In genomic region chr19:39296055-39296645, GRCh38 we compare ENCODE assay signal across 18 cellular contexts. TPM values are rescaled to one million over a fixed set of nuclear protein-coding genes. Genes with fewer than 3 reads are reported as not detected.
DNase-seq lines count a peak whose midpoint lies in the region; ATAC-seq and TF ChIP-seq lines count a peak whose summit lies in the region.
"Had no signal": no experiment of that assay in that cellular context is flagged by ENCODE, and none has a peak within 500 bp of the region (broad histone marks: within the 10 kb centered on the region; RNA-seq: fewer than 3 reads in every experiment).

Gene IFNL1, plus strand, starts transcription at chr19:39296407. Its CDS starts 15 bp downstream, at chr19:39296422.

- peak; percentile 51; the same call in 2 of the 3 replicates for ATAC-seq in RWPE2 (ENCODE audit: low read depth)
- ATAC-seq in mucosa of descending colon = peak; percentile 42
- ATAC-seq: foreskin keratinocyte had no signal

- TF ChIP-seq CTCF in right atrium auricular region (IDR thresholded peaks at IDR 0.05) (no peak), RWPE2 (IDR thresholded peaks at IDR 0.05; ENCODE audit: poor library complexity, severe bottlenecking) (no peak), mucosa of descending colon (IDR thresholded peaks at IDR 0.05) (no peak)

- H3K27ac ChIP-seq in right atrium auricular region (no peak within 1 kb of the TSS), RWPE2 (ENCODE audit: poor library complexity, severe bottlenecking) (no peak within 1 kb of the TSS)
- H3K27ac ChIP-seq: foreskin keratinocyte, left ventricle myocardium inferior had no signal

- H3K4me3 ChIP-seq in right atrium auricular region = no peak within 1 kb of the TSS
- no peak within 1 kb of the TSS for H3K4me3 ChIP-seq in RWPE2 (ENCODE audit: severe bottlenecking)
- no peak within 1 kb of the TSS for H3K4me3 ChIP-seq in mucosa of descending colon
- H3K4me3 ChIP-seq: left ventricle myocardium inferior had no signal

- H3K27me3 ChIP-seq in right atrium auricular region = no peaks in the 10 kb centered on the region
- H3K27me3 ChIP-seq in RWPE2 (ENCODE audit: insufficient read depth, poor library complexity, severe bottlenecking) = no peaks in the 10 kb centered on the region

- H3K36me3 ChIP-seq in right atrium auricular region = no peaks in the 10 kb centered on the region
- H3K36me3 ChIP-seq in RWPE2 (ENCODE audit: low read depth) = no peaks in the 10 kb centered on the region
- no peaks in the 10 kb centered on the region for H3K36me3 ChIP-seq in mucosa of descending colon (ENCODE audit: low read depth)
- H3K36me3 ChIP-seq: left ventricle myocardium inferior had no signal

- peak; percentile 10 for DNase-seq in cardiac septum (ENCODE audit: low spot score)
- DNase-seq in right atrium auricular region (ENCODE audit: low spot score) = no peak
- DNase-seq in RWPE2 (ENCODE audit: low spot score) = no peak
- DNase-seq in mucosa of descending colon = no peak
- DNase-seq in OCI-M2 (lab: John Stamatoyannopoulos, UW; ENCODE audit: unreplicated experiment) = no peak
- DNase-seq in GM03348 (ENCODE audit: low spot score) = no peak
- no peak for DNase-seq in NCI-H1436 (lab: John Stamatoyannopoulos, UW)
- DNase-seq: activated naive CD4-positive, alpha-beta T cell; foreskin keratinocyte; GF-D8; GOT3; left ventricle myocardium inferior; NCI-H82; stimulated activated CD4-positive, alpha-beta T cell treated with anti-CD3 and anti-CD28 coated beads, Interleukin-4, amount 100 ng/mL, for 1 hour; SW 1271 had no signal

- no peaks in the 10 kb centered on the region for H3K4me1 ChIP-seq in right atrium auricular region
- H3K4me1 ChIP-seq in RWPE2 (ENCODE audit: insufficient read depth, poor library complexity, severe bottlenecking) = no peaks in the 10 kb centered on the region
- no peaks in the 10 kb centered on the region for H3K4me1 ChIP-seq in mucosa of descending colon (ENCODE audit: low read depth)
- H3K4me1 ChIP-seq: foreskin keratinocyte, left ventricle myocardium inferior had no signal

- intact Hi-C loops in cardiac septum (cut with DNase I) (no loop called here), mucosa of descending colon (cut with DNase I, micrococcal nuclease) (no loop called here)

- H3K9me3 ChIP-seq in right atrium auricular region = no peaks in the 10 kb centered on the region
- no peaks in the 10 kb centered on the region for H3K9me3 ChIP-seq in RWPE2 (ENCODE audit: severe bottlenecking)
- no peaks in the 10 kb centered on the region for H3K9me3 ChIP-seq in mucosa of descending colon
- H3K9me3 ChIP-seq: left ventricle myocardium inferior had no signal

RNA-seq across cellular contexts. Expression of gene IFNL1, which starts in this region (rescaled TPM):
- not detected for total RNA-seq in cardiac septum
- total RNA-seq in right atrium auricular region = not detected
- not detected for total RNA-seq in mucosa of descending colon
- total RNA-seq: foreskin keratinocyte, left ventricle myocardium inferior, osteoblast, RPMI7951, temporal lobe had no signal

Comparison
In these comparisons a context has a peak if more than half of its experiments do, and no peak if none do; other contexts are left out.
1. Peak in DNase-seq in cardiac septum; RNA of the gene not detected or under 1 TPM.
2. Peak in ATAC-seq in mucosa of descending colon; RNA of the gene not detected or under 1 TPM.